ENCODE assay signal across 8 cellular contexts in genomic region chr2:134119117-134119671, GRCh38.
DNase-seq lines count a peak whose midpoint lies in the region; ATAC-seq and TF ChIP-seq lines count a peak whose summit lies in the region.

No MANE protein-coding gene starts in this region.

- intact Hi-C loops in activated CD4-positive, alpha-beta T cell treated with anti-CD3 and anti-CD28 coated beads for 36 hours (cut with DNase I, micrococcal nuclease), result loop anchor here (1.0 to 10.0 kb wide), 6 partner anchors 88 to 799 kb away; partner anchors contain the start of gene CCNT2 (in 1 of the 2)

- H3K27me3 Mint-ChIP-seq in activated CD4-positive, alpha-beta T cell treated with anti-CD3 and anti-CD28 coated beads for 36 hours, result peaks cover 2% of the 10 kb centered on the region
- peaks cover 8% of the 10 kb centered on the region for H3K27me3 Mint-ChIP-seq in stimulated activated naive CD8-positive, alpha-beta T cell treated with anti-CD3 and anti-CD28 coated beads, Interleukin-15, amount 100 ng/mL, for 72 hours

- H3K4me3 Mint-ChIP-seq in activated CD4-positive, alpha-beta T cell treated with anti-CD3 and anti-CD28 coated beads for 36 hours, result peak overlapping the region; percentile 80
- H3K4me3 Mint-ChIP-seq in stimulated activated naive CD8-positive, alpha-beta T cell treated with anti-CD3 and anti-CD28 coated beads, Interleukin-15, amount 100 ng/mL, for 72 hours, result peak overlapping the region; percentile 93

- H3K36me3 Mint-ChIP-seq in activated CD4-positive, alpha-beta T cell treated with anti-CD3 and anti-CD28 coated beads for 36 hours (ENCODE audit: low read depth), result no peaks in the 10 kb centered on the region

- POLR2A ChIA-PET in activated CD4-positive, alpha-beta T cell treated with anti-CD3 and anti-CD28 coated beads for 36 hours (lab: Charles Lee), result interaction anchor here (0.6 to 1.3 kb wide), 6 partner anchors 52 to 804 kb away, joined by 3 to 5 read pairs (median 3); no protein-coding TSS in a partner anchor

- H3K27ac Mint-ChIP-seq in activated CD4-positive, alpha-beta T cell treated with anti-CD3 and anti-CD28 coated beads for 36 hours, result peak overlapping the region; percentile 85
- peak overlapping the region in 1 of 2 donors; percentile 93 for H3K27ac Mint-ChIP-seq in stimulated activated naive CD8-positive, alpha-beta T cell treated with anti-CD3 and anti-CD28 coated beads, Interleukin-15, amount 100 ng/mL, for 72 hours

- DNase-seq in activated CD4-positive, alpha-beta T cell treated with anti-CD3 and anti-CD28 coated beads for 36 hours, result no peak
- DNase-seq in activated CD4-positive, alpha-beta T cell treated with anti-CD3 and anti-CD28 coated beads for 1 hour, result no peak
- DNase-seq in globus pallidus (ENCODE audit: low spot score), result peak; percentile 47
- DNase-seq in stimulated activated naive CD8-positive, alpha-beta T cell treated with anti-CD3 and anti-CD28 coated beads, Interleukin-15, amount 100 ng/mL, for 72 hours, result peak in 1 of 2 donors; percentile 15
- no peak for DNase-seq in RKO (ENCODE audit: low spot score)
- DNase-seq in NCI-H2171 (lab: John Stamatoyannopoulos, UW), result no peak

- peaks cover 38% of the 10 kb centered on the region for H3K4me1 Mint-ChIP-seq in activated CD4-positive, alpha-beta T cell treated with anti-CD3 and anti-CD28 coated beads for 36 hours
- peaks cover 43% of the 10 kb centered on the region for H3K4me1 Mint-ChIP-seq in stimulated activated naive CD8-positive, alpha-beta T cell treated with anti-CD3 and anti-CD28 coated beads, Interleukin-15, amount 100 ng/mL, for 72 hours

- no peaks in the 10 kb centered on the region for H3K9me3 Mint-ChIP-seq in activated CD4-positive, alpha-beta T cell treated with anti-CD3 and anti-CD28 coated beads for 36 hours (ENCODE audit: low read depth)
- no peaks in the 10 kb centered on the region for H3K9me3 Mint-ChIP-seq in stimulated activated naive CD8-positive, alpha-beta T cell treated with anti-CD3 and anti-CD28 coated beads, Interleukin-15, amount 100 ng/mL, for 72 hours

- peak; percentile 4 for ATAC-seq in activated CD4-positive, alpha-beta T cell treated with anti-CD3 and anti-CD28 coated beads for 36 hours
- ATAC-seq in HG02943 (IDR thresholded peaks at IDR 0.05; ENCODE audit: low read depth, unreplicated experiment), result peak; percentile 11
- peak; percentile 0; the same call in 1 of the 3 replicates for ATAC-seq in SK-N-SH treated with all-trans-retinoic acid at 6 μM for 48 hours
- peak; percentile 7 for ATAC-seq in stimulated activated naive CD8-positive, alpha-beta T cell treated with anti-CD3 and anti-CD28 coated beads, Interleukin-15, amount 100 ng/mL, for 72 hours

- CTCF ChIA-PET in activated CD4-positive, alpha-beta T cell treated with anti-CD3 and anti-CD28 coated beads for 36 hours (lab: Charles Lee), result interaction anchor here (0.7 to 5.7 kb wide), 37 partner anchors 8 to 342 kb away, joined by 3 to 125 read pairs (median 6); no protein-coding TSS in a partner anchor

TF ChIP-seq in SK-N-SH treated with all-trans-retinoic acid at 6 μM for 48 hours, 23 proteins besides CTCF, POLR2A, EP300 and RAD21:
- TF ChIP-seq ZFP3 (CRISPR knock-in tag; IDR thresholded peaks at IDR 0.05) (no peak), TOX (CRISPR knock-in tag; IDR thresholded peaks at IDR 0.05; ENCODE audit: borderline replicate concordance) (no peak), TCF4 (CRISPR knock-in tag; IDR thresholded peaks at IDR 0.05; ENCODE audit: borderline replicate concordance) (no peak)
- TF ChIP-seq, protein P1, sequence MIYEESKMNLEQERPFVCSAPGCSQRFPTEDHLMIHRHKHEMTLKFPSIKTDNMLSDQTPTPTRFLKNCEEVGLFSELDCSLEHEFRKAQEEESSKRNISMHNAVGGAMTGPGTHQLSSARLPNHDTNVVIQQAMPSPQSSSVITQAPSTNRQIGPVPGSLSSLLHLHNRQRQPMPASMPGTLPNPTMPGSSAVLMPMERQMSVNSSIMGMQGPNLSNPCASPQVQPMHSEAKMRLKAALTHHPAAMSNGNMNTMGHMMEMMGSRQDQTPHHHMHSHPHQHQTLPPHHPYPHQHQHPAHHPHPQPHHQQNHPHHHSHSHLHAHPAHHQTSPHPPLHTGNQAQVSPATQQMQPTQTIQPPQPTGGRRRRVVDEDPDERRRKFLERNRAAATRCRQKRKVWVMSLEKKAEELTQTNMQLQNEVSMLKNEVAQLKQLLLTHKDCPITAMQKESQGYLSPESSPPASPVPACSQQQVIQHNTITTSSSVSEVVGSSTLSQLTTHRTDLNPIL (CRISPR knock-in tag; IDR thresholded peaks at IDR 0.05; ENCODE audit: low read depth), result no peak
TF ChIP-seq in SK-N-SH treated with all-trans-retinoic acid at 6 μM for 48 hours: peak in this region for 0.
